20 cellular contexts compared by ENCODE assay signal in genomic region chr15:23403550-23403949, GRCh38. TPM values are rescaled to one million over a fixed set of nuclear protein-coding genes. Genes with fewer than 3 reads are reported as not detected.
"Had no signal": no experiment of that assay in that cellular context is flagged by ENCODE, and none has a peak within 500 bp of the region (broad histone marks: within the 10 kb centered on the region; RNA-seq: fewer than 3 reads in every experiment).

No MANE protein-coding gene starts in this region.

- H2AFZ ChIP-seq: hepatocyte had no signal

- ATAC-seq: activated T-cell treated with anti-CD3 and anti-CD28 coated beads, Interleukin-2, amount 50 U/mL, for 4 hours; effector memory CD8-positive, alpha-beta T cell; stimulated activated naive CD8-positive, alpha-beta T cell treated with anti-CD3 and anti-CD28 coated beads, Interleukin-15, amount 100 ng/mL, for 72 hours; T-cell had no signal

- H3K27ac ChIP-seq: esophagus squamous epithelium, hepatocyte, suprapubic skin had no signal

- H3K4me2 ChIP-seq: hepatocyte, SK-N-SH had no signal

- H3K36me3 ChIP-seq: esophagus squamous epithelium, suprapubic skin had no signal

- H3K4me1 ChIP-seq: esophagus squamous epithelium, suprapubic skin had no signal

- H3K79me2 ChIP-seq: hepatocyte had no signal

- H3K9me3 ChIP-seq: esophagus squamous epithelium, SK-N-SH had no signal

- H3K4me3 ChIP-seq: esophagus squamous epithelium, hepatocyte, suprapubic skin had no signal

- DNase-seq: activated CD4-positive, alpha-beta T cell treated with anti-CD3 and anti-CD28 coated beads, Interleukin-2, amount 10 ng/mL, durations not matched to agents 7 days and 5 days; activated CD8-positive, alpha-beta memory T cell treated with anti-CD3 and anti-CD28 coated beads, Interleukin-2, amount 50 U/mL, for 4 hours; activated effector memory CD4-positive, alpha-beta T cell treated with Interleukin-2 at 50 U/mL for 16 hours; activated naive CD4-positive, alpha-beta T cell treated with anti-CD3 and anti-CD28 coated beads, Interleukin-2, amount 50 U/mL, for 16 hours; activated T-cell treated with anti-CD3 and anti-CD28 coated beads, Interleukin-2, amount 50 U/mL, for 4 hours; effector memory CD8-positive, alpha-beta T cell; esophagus squamous epithelium; occipital lobe; posterior cingulate gyrus; SK-N-SH; stimulated activated CD4-positive, alpha-beta T cell treated with anti-CD3 and anti-CD28 coated beads, Interleukin-15, amount 100 ng/mL, for 24 hours; stimulated activated CD4-positive, alpha-beta T cell treated with anti-CD3 and anti-CD28 coated beads, Interleukin-2, amount 100 ng/mL, for 48 hours; stimulated activated naive CD8-positive, alpha-beta T cell treated with anti-CD3 and anti-CD28 coated beads, Interleukin-15, amount 100 ng/mL, for 72 hours; T-cell had no signal

- H3K9ac ChIP-seq: SK-N-SH had no signal

- H3K27me3 ChIP-seq: esophagus squamous epithelium, hepatocyte, suprapubic skin had no signal

RNA-seq across cellular contexts. Expression of gene GOLGA6L2, which starts 43.5 kb away (rescaled TPM):
- total RNA-seq: activated CD4-positive, alpha-beta T cell treated with anti-CD3 and anti-CD28 coated beads, Interleukin-2, amount 10 ng/mL, durations not matched to agents 7 days and 5 days; activated T-cell treated with anti-CD3 and anti-CD28 coated beads, Interleukin-2, amount 50 U/mL, for 4 hours; dermis microvascular lymphatic vessel endothelial cell; esophagus squamous epithelium; hepatocyte; mononuclear cell; occipital lobe; skeletal muscle tissue; suprapubic skin; T-cell had no signal
- polyA plus RNA-seq: hepatocyte, neural cell, SK-N-SH had no signal

RNA-seq across cellular contexts. Expression of gene GOLGA8S, which starts 49.0 kb away (rescaled TPM):
- total RNA-seq: activated T-cell treated with anti-CD3 and anti-CD28 coated beads, Interleukin-2, amount 50 U/mL, for 4 hours; dermis microvascular lymphatic vessel endothelial cell; occipital lobe; skeletal muscle tissue; suprapubic skin had no signal
- polyA plus RNA-seq: neural cell had no signal
